In genomic region chr9:99076483-99077171, GRCh38 we compare ENCODE assay signal across 10 cellular contexts. TPM values are rescaled to one million over a fixed set of nuclear protein-coding genes. Genes with fewer than 3 reads are reported as not detected.
A peak's percentile ranks its signal among the peaks of the same experiment; 100 is the strongest.
DNase-seq lines count a peak whose midpoint lies in the region; ATAC-seq and TF ChIP-seq lines count a peak whose summit lies in the region.
"Had no signal": no experiment of that assay in that cellular context is flagged by ENCODE, and none has a peak within 500 bp of the region (broad histone marks: within the 10 kb centered on the region; RNA-seq: fewer than 3 reads in every experiment).

No MANE protein-coding gene starts in this region.

- ATAC-seq in left ventricle myocardium superior (peak; percentile 17), HG03342 (IDR thresholded peaks at IDR 0.05; ENCODE audit: unreplicated experiment) (no peak)

- peaks cover 0 to 16% (median 2%) of the 10 kb centered on the region in 4 donors for H3K4me1 ChIP-seq in transverse colon

- no peaks in the 10 kb centered on the region for H3K27me3 ChIP-seq in transverse colon

- WGBS in transverse colon (ENCODE audit: low coverage in 1 of 2), 2 donors, result 50 to 83% methylated on average over 1 to 6 of the region's 6 CpGs

- TF ChIP-seq POLR2A in transverse colon (IDR thresholded peaks at IDR 0.05), result no peak

- peak; percentile 19 for DNase-seq in stimulated activated CD4-positive, alpha-beta T cell treated with anti-CD3 and anti-CD28 coated beads, Interleukin-2, amount 100 ng/mL, for 4 hours (ENCODE audit: low read depth)
- no peak for DNase-seq in stimulated activated CD4-positive, alpha-beta T cell treated with anti-CD3 and anti-CD28 coated beads, Interleukin-1b, Interleukin-23, amount 100 ng/mL, for 48 hours
- peak; percentile 19 for DNase-seq in activated CD4-positive, alpha-beta T cell treated with anti-CD3 and anti-CD28 coated beads, Interleukin-2, amount 50 U/mL, for 1 hour
- DNase-seq in left ventricle myocardium superior (peak; percentile 37), transverse colon (peak; percentile 26), SHP77 (lab: John Stamatoyannopoulos, UW) (no peak), COLO829 (ENCODE audit: low spot score) (no peak)
- DNase-seq: NCI-H2227 treated with DMSO at 0.1 percent for 48 hours had no signal

- H3K4me3 ChIP-seq in transverse colon, result no peak overlapping the region

- intact Hi-C loops in left ventricle myocardium superior (cut with micrococcal nuclease), result no loop called here
- intact Hi-C loops in transverse colon (cut with DNase I; ENCODE audit: low total_unique reads), result no loop called here

- no peak for TF ChIP-seq CTCF in transverse colon (IDR thresholded peaks at IDR 0.05)

- H3K36me3 ChIP-seq in transverse colon, result no peaks in the 10 kb centered on the region

- no peak for TF ChIP-seq EP300 in transverse colon (IDR thresholded peaks at IDR 0.05; ENCODE audit: low read depth)

- H3K27ac ChIP-seq in transverse colon, result peak overlapping the region in 1 of 4 donors; percentile 15
- H3K27ac ChIP-seq: C4-2B had no signal

- H3K9me3 ChIP-seq in transverse colon, result no peaks in the 10 kb centered on the region

- in situ Hi-C loops in transverse colon (cut with MboI; ENCODE audit: low pct_ligation_motif_present in 1 of 4, low pct_unique_long_range_greater_than_20kb in 1 of 4, low sequenced_read_pairs in 3 of 4), result no loop called here

RNA-seq across cellular contexts. Expression of gene TGFBR1, which starts 28.3 kb away (rescaled TPM):
- total RNA-seq in left ventricle myocardium superior (12.3 TPM), transverse colon (10 to 100 TPM; 17.6 to 24.1 (median 22.8) TPM)

Comparison
In these comparisons a context has a peak if more than half of its experiments do, and no peak if none do; other contexts are left out.
1. DNase-seq: peak in stimulated activated CD4-positive, alpha-beta T cell treated with anti-CD3 and anti-CD28 coated beads, Interleukin-2, amount 100 ng/mL, for 4 hours (single experiment), activated CD4-positive, alpha-beta T cell treated with anti-CD3 and anti-CD28 coated beads, Interleukin-2, amount 50 U/mL, for 1 hour (single experiment), left ventricle myocardium superior (single experiment) and transverse colon (single experiment); none in stimulated activated CD4-positive, alpha-beta T cell treated with anti-CD3 and anti-CD28 coated beads, Interleukin-1b, Interleukin-23, amount 100 ng/mL, for 48 hours (single experiment), SHP77 (0 of 2) and COLO829 (single experiment).